Comparison of ENCODE assay signal across 9 cellular contexts in genomic region chrY:3002685-3003509, GRCh38.
DNase-seq lines count a peak whose midpoint lies in the region; ATAC-seq, FAIRE-seq and TF ChIP-seq lines count a peak whose summit lies in the region.
"Had no signal": no experiment of that assay in that cellular context is flagged by ENCODE, and none has a peak within 500 bp of the region (broad histone marks: within the 10 kb centered on the region; RNA-seq: fewer than 3 reads in every experiment).

No MANE protein-coding gene starts in this region.

- TF ChIP-seq POLR2A in A549 (IDR thresholded peaks at IDR 0.05; ENCODE audit: low read length) (no peak), gastroesophageal sphincter (IDR thresholded peaks at IDR 0.05) (no peak)

- POLR2A ChIA-PET in A549 (lab: Yijun Ruan, JAX), result no interaction called here

- no peaks in the 10 kb centered on the region for H3K9me3 Mint-ChIP-seq in T-helper 1 cell treated with Interleukin-12 subunit alpha and Interleukin-12 subunit beta and Interleukin-4 antibody, amounts not matched to agents 30 μg/mL and 1 μg/mL, for 36 hours

- no peaks in the 10 kb centered on the region for H3K9me2 ChIP-seq in GM23248 (ENCODE audit: insufficient read depth)

- no peak for TF ChIP-seq CTCF in A549 (IDR thresholded peaks at IDR 0.05)
- no peak for TF ChIP-seq CTCF in gastroesophageal sphincter (IDR thresholded peaks at IDR 0.05)
- no peak for TF ChIP-seq CTCF in colonic mucosa (IDR thresholded peaks at IDR 0.05)

- intact Hi-C loops in colonic mucosa (cut with DNase I), result no loop called here

- no peaks in the 10 kb centered on the region for H3F3A ChIP-seq in GM23248 (ENCODE audit: insufficient read depth)

- H3K9ac ChIP-seq in GM23248 (peak overlapping the region; percentile 71), colonic mucosa (ENCODE audit: low read depth in 2 of 2, low read length in 2 of 2) (no peak overlapping the region)

- peaks cover 46% of the 10 kb centered on the region for H3K4me1 Mint-ChIP-seq in T-helper 1 cell treated with Interleukin-12 subunit alpha and Interleukin-12 subunit beta and Interleukin-4 antibody, amounts not matched to agents 30 μg/mL and 1 μg/mL, for 36 hours (ENCODE audit: low read depth)

- no peak for FAIRE-seq in A549 (lab: Jason Lieb, UNC)

- peak overlapping the region; percentile 91 for H2AFZ ChIP-seq in GM23248

- H4K20me1 ChIP-seq in GM23248 (ENCODE audit: insufficient read depth), result no peaks in the 10 kb centered on the region

- H3K4me3 ChIP-seq in A549 (peak overlapping the region; percentile 38), GM23248 (peak overlapping the region; percentile 81), gastroesophageal sphincter (peak overlapping the region; percentile 51 to 65), colonic mucosa (no peak overlapping the region)

- H3K79me2 ChIP-seq in GM23248 (ENCODE audit: insufficient read depth), result no peaks in the 10 kb centered on the region

- TF ChIP-seq EP300 in A549 (IDR thresholded peaks at IDR 0.05), result no peak
- TF ChIP-seq EP300 in gastroesophageal sphincter (IDR thresholded peaks at IDR 0.05), result no peak

- H3K4me3 Mint-ChIP-seq in T-helper 1 cell treated with Interleukin-12 subunit alpha and Interleukin-12 subunit beta and Interleukin-4 antibody, amounts not matched to agents 30 μg/mL and 1 μg/mL, for 36 hours, result peak overlapping the region; percentile 96

- peak overlapping the region; percentile 85 for H3K4me2 ChIP-seq in A549
- peak overlapping the region; percentile 89 for H3K4me2 ChIP-seq in GM23248 (ENCODE audit: unreplicated experiment)

- peaks cover 14% of the 10 kb centered on the region for H3K4me1 ChIP-seq in A549
- peaks cover 7% of the 10 kb centered on the region; the same call in 1 of the 2 replicates for H3K4me1 ChIP-seq in GM23248 (ENCODE audit: insufficient read depth)
- peaks cover 0 to 48% (median 0%) of the 10 kb centered on the region in 3 donors for H3K4me1 ChIP-seq in gastroesophageal sphincter
- no peaks in the 10 kb centered on the region for H3K4me1 ChIP-seq in colonic mucosa

- H3K9me3 ChIP-seq in A549 (no peaks in the 10 kb centered on the region), GM23248 (ENCODE audit: low read depth) (no peaks in the 10 kb centered on the region), gastroesophageal sphincter (no peaks in the 10 kb centered on the region), colonic mucosa (no peaks in the 10 kb centered on the region)

- H3K27ac ChIP-seq in A549 (peak overlapping the region; percentile 63 to 77), GM23248 (no peak overlapping the region), gastroesophageal sphincter (peak overlapping the region in 2 of 4 donors; percentile 75 to 81), colonic mucosa (no peak overlapping the region)

- peak overlapping the region; percentile 97 for H3K27ac Mint-ChIP-seq in T-helper 1 cell treated with Interleukin-12 subunit alpha and Interleukin-12 subunit beta and Interleukin-4 antibody, amounts not matched to agents 30 μg/mL and 1 μg/mL, for 36 hours

- no peak for TF ChIP-seq RAD21 in A549 (conservative IDR thresholded peaks at IDR 0.05 in 1 of 2, IDR thresholded peaks at IDR 0.05 in 1 of 2)

- in situ Hi-C loops in GM23248 (cut with MboI), result no loop called here

- DNase-seq in A549 (ENCODE audit: low read depth in 1 of 2, low spot score in 1 of 2) (peak in 1 of 2 experiments; percentile 4), GM23248 (peak; percentile 40), NCI-H226 (no peak), colonic mucosa (no peak)
- DNase-seq: NCI-H1417 treated with DMSO at 0.1 percent for 48 hours had no signal

- ATAC-seq in A549, result peak; percentile 60 to 81; a peak in 5 of 6 replicates
- no peak for ATAC-seq in gastroesophageal sphincter
- no peak for ATAC-seq in GM21786 (IDR thresholded peaks at IDR 0.05; ENCODE audit: unreplicated experiment)
- ATAC-seq in GM19324 (IDR thresholded peaks at IDR 0.05; ENCODE audit: low FRiP score, unreplicated experiment), result no peak

- CTCF ChIA-PET in A549 (lab: Yijun Ruan, JAX), result no interaction called here

- H3K36me3 Mint-ChIP-seq in T-helper 1 cell treated with Interleukin-12 subunit alpha and Interleukin-12 subunit beta and Interleukin-4 antibody, amounts not matched to agents 30 μg/mL and 1 μg/mL, for 36 hours (ENCODE audit: low read depth), result peaks cover 17% of the 10 kb centered on the region

- H3K36me3 ChIP-seq in GM23248 (ENCODE audit: low read depth), result no peaks in the 10 kb centered on the region
- H3K36me3 ChIP-seq in gastroesophageal sphincter, result no peaks in the 10 kb centered on the region
- H3K36me3 ChIP-seq in colonic mucosa, result no peaks in the 10 kb centered on the region

- H3K27me3 ChIP-seq in GM23248 (replicated peaks; ENCODE audit: insufficient read depth), result no peaks in the 10 kb centered on the region
- no peaks in the 10 kb centered on the region for H3K27me3 ChIP-seq in gastroesophageal sphincter
- no peaks in the 10 kb centered on the region for H3K27me3 ChIP-seq in colonic mucosa

- 4% methylated on average over 6 of the region's 15 CpGs for WGBS in A549 (ENCODE audit: missing lambda C conversion rate)
- WGBS in GM23248 (ENCODE audit: low coverage in 1 of 2, low lambda C conversion rate in 2 of 2, missing lambda C conversion rate in 2 of 2), 2 experiments, result 1% methylated on average over 12 to 15 of the region's 15 CpGs
- WGBS in gastroesophageal sphincter (ENCODE audit: low coverage in 1 of 2), 2 donors, result 0% methylated on average over 3 of the region's 15 CpGs; no CpG with 5 or more reads in 1 of the 2 donors

- no peaks in the 10 kb centered on the region for H3K27me3 Mint-ChIP-seq in T-helper 1 cell treated with Interleukin-12 subunit alpha and Interleukin-12 subunit beta and Interleukin-4 antibody, amounts not matched to agents 30 μg/mL and 1 μg/mL, for 36 hours (ENCODE audit: low read depth)

TF ChIP-seq in A549, 52 proteins besides CTCF, POLR2A, EP300 and RAD21:
- TF ChIP-seq CEBPB (IDR thresholded peaks at IDR 0.05), result no peak
- TF ChIP-seq ZNF302 (CRISPR knock-in tag; IDR thresholded peaks at IDR 0.05), result no peak
- TF ChIP-seq RNF2 (IDR thresholded peaks at IDR 0.05; ENCODE audit: borderline replicate concordance, low read depth), result no peak

Comparison
In these comparisons a context has a peak if more than half of its experiments do, and no peak if none do; other contexts are left out.
1. ATAC-seq: peak in A549 (2 of 2); none in gastroesophageal sphincter (single experiment), GM21786 (single experiment) and GM19324 (single experiment).
2. H3K27ac ChIP-seq: peak in A549 (2 of 2); none in GM23248 (single experiment) and colonic mucosa (single experiment).